8 cellular contexts compared by ENCODE assay signal in the genomic region with DNA sequence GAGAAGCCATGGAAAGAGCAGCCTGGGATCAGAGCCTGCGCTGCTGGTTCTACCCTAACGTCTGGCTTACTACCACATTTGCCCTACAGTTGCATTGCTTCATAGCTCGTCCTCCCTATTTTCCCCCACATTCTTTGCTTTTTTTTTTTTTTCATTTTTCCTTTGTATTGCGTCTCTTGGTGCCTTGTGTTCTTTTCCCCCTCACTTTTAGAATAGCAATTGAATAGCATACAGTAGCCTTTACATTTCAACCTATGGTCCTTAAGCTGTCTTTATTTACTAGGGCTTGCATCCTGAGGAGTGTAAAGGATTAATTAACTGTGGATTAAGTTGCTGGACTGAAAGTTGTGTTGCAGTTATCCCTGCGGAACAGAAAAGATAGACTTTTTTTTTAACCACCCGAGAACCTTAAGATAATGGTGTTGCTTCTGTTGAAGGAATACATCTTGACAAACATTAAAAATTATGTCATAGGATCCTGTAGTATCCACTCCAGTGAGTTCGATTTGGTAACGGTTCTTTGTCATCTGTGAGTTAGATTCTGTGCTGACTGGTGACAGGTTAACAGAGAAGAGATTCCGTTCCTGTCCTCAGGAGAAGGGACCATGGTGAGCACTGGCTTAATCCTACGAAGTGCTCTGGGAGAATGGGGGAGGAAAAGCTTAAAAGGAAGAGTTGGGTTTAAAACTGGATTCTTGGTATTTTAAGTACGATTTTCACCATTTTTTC.
DNase-seq lines count a peak whose midpoint lies in the region; ATAC-seq and TF ChIP-seq lines count a peak whose summit lies in the region.

No MANE protein-coding gene starts in this region.

- no peaks in the 10 kb centered on the region for H3K4me1 Mint-ChIP-seq in activated T-helper 17 cell treated with anti-CD3 and anti-CD28 coated beads, Interleukin-2, amount 50 U/mL, for 72 hours
- peaks cover 14% of the 10 kb centered on the region for H3K4me1 Mint-ChIP-seq in stimulated activated memory B cell treated with anti-CD40 and anti-IgM and Interleukin-4, amounts not matched to agents 10 μg/mL and 1 μg/mL and 100 μg/mL, for 72 hours

- peak overlapping the region; percentile 71 for H3K4me3 Mint-ChIP-seq in activated T-helper 17 cell treated with anti-CD3 and anti-CD28 coated beads, Interleukin-2, amount 50 U/mL, for 72 hours
- peak overlapping the region; percentile 49 for H3K4me3 Mint-ChIP-seq in stimulated activated memory B cell treated with anti-CD40 and anti-IgM and Interleukin-4, amounts not matched to agents 10 μg/mL and 1 μg/mL and 100 μg/mL, for 72 hours

- no peak for ATAC-seq in activated T-helper 17 cell treated with anti-CD3 and anti-CD28 coated beads, Interleukin-2, amount 50 U/mL, for 72 hours (replicated peaks)
- ATAC-seq in stimulated activated memory B cell treated with anti-CD40 and anti-IgM and Interleukin-4, amounts not matched to agents 10 μg/mL and 1 μg/mL and 100 μg/mL, for 72 hours, result no peak

- H3K27ac Mint-ChIP-seq in activated T-helper 17 cell treated with anti-CD3 and anti-CD28 coated beads, Interleukin-2, amount 50 U/mL, for 72 hours, result no peak overlapping the region
- H3K27ac Mint-ChIP-seq in stimulated activated memory B cell treated with anti-CD40 and anti-IgM and Interleukin-4, amounts not matched to agents 10 μg/mL and 1 μg/mL and 100 μg/mL, for 72 hours, result no peak overlapping the region

- peaks cover 16% of the 10 kb centered on the region for H3K27me3 Mint-ChIP-seq in activated T-helper 17 cell treated with anti-CD3 and anti-CD28 coated beads, Interleukin-2, amount 50 U/mL, for 72 hours
- peaks cover 11% of the 10 kb centered on the region for H3K27me3 Mint-ChIP-seq in stimulated activated memory B cell treated with anti-CD40 and anti-IgM and Interleukin-4, amounts not matched to agents 10 μg/mL and 1 μg/mL and 100 μg/mL, for 72 hours

- DNase-seq in GM12865 (ENCODE audit: low read depth), result no peak
- DNase-seq in Kasumi-1 (lab: John Stamatoyannopoulos, UW), result peak; percentile 38 to 51
- DNase-seq in SKM-1 treated with dmso at 0.1 percent for 144 hours (lab: John Stamatoyannopoulos, UW; ENCODE audit: unreplicated experiment), result no peak
- no peak for DNase-seq in germinal center (ENCODE audit: low spot score)
- DNase-seq in NCI-H1930 (lab: John Stamatoyannopoulos, UW), result no peak

- H3K9me3 Mint-ChIP-seq in activated T-helper 17 cell treated with anti-CD3 and anti-CD28 coated beads, Interleukin-2, amount 50 U/mL, for 72 hours, result no peaks in the 10 kb centered on the region
- peaks cover 2% of the 10 kb centered on the region for H3K9me3 Mint-ChIP-seq in stimulated activated memory B cell treated with anti-CD40 and anti-IgM and Interleukin-4, amounts not matched to agents 10 μg/mL and 1 μg/mL and 100 μg/mL, for 72 hours

- no peaks in the 10 kb centered on the region for H3K36me3 Mint-ChIP-seq in activated T-helper 17 cell treated with anti-CD3 and anti-CD28 coated beads, Interleukin-2, amount 50 U/mL, for 72 hours (ENCODE audit: low read depth)
- H3K36me3 Mint-ChIP-seq in stimulated activated memory B cell treated with anti-CD40 and anti-IgM and Interleukin-4, amounts not matched to agents 10 μg/mL and 1 μg/mL and 100 μg/mL, for 72 hours, result no peaks in the 10 kb centered on the region

- TF ChIP-seq CTCF in GM12865 (IDR thresholded peaks at IDR 0.05; ENCODE audit: insufficient read depth, low read depth, low read length, missing control alignments), result no peak

- peak overlapping the region; percentile 66 for H3K4me3 ChIP-seq in GM12865 (ENCODE audit: low read depth, low read length)
- H3K4me3 ChIP-seq in iPS-11a (ENCODE audit: low read depth, low read length), result peak overlapping the region; percentile 70

Comparison
In these comparisons a context has a peak if more than half of its experiments do, and no peak if none do; other contexts are left out.
1. DNase-seq: peak in Kasumi-1 (2 of 2); none in GM12865 (single experiment), SKM-1 treated with dmso at 0.1 percent for 144 hours (single experiment), germinal center (single experiment) and NCI-H1930 (0 of 2).